Comparison of ENCODE assay signal across 1 cellular context in the genomic region with DNA sequence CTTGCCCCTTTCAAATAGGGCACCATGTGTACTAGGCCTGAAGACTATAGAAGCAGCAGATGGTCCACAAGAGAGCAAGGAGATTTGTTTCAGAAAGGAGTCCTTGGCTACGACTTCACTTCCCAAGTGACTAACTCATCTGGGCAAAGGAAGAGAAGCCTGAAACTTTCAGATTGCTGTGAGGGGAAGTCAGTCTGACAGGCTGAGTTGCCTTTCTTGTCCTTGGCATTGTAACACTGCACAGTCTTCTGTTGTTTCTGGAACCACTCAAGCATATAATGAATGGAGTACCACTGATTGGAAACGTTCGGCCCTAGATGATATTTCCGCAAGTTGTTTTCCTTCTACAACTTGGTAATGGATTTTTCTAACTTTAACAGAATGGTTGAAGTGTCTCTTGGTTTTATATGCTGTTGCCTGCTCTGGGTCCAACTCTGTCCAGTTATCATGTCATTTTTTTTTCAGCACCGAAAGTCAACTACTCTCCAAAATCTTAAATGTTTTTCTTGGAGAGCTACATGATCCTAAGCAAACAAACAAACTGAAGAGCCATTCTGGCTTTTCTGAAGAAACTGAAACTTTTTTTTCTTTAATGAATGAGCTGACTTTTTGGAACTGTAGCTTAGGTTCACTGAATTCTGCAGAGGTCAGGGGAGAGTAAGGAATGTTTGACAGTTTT.
TF ChIP-seq lines count a peak whose summit lies in the region.

No MANE protein-coding gene starts in this region.

TF ChIP-seq in SK-N-SH treated with all-trans-retinoic acid at 6 μM for 48 hours, 23 proteins besides CTCF, POLR2A, EP300 and RAD21 (continued from another document):
- TF ChIP-seq, protein P1, sequence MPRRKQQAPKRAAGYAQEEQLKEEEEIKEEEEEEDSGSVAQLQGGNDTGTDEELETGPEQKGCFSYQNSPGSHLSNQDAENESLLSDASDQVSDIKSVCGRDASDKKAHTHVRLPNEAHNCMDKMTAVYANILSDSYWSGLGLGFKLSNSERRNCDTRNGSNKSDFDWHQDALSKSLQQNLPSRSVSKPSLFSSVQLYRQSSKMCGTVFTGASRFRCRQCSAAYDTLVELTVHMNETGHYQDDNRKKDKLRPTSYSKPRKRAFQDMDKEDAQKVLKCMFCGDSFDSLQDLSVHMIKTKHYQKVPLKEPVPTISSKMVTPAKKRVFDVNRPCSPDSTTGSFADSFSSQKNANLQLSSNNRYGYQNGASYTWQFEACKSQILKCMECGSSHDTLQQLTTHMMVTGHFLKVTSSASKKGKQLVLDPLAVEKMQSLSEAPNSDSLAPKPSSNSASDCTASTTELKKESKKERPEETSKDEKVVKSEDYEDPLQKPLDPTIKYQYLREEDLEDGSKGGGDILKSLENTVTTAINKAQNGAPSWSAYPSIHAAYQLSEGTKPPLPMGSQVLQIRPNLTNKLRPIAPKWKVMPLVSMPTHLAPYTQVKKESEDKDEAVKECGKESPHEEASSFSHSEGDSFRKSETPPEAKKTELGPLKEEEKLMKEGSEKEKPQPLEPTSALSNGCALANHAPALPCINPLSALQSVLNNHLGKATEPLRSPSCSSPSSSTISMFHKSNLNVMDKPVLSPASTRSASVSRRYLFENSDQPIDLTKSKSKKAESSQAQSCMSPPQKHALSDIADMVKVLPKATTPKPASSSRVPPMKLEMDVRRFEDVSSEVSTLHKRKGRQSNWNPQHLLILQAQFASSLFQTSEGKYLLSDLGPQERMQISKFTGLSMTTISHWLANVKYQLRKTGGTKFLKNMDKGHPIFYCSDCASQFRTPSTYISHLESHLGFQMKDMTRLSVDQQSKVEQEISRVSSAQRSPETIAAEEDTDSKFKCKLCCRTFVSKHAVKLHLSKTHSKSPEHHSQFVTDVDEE (CRISPR knock-in tag; IDR thresholded peaks at IDR 0.05) = no peak
- TF ChIP-seq ZNF70 (CRISPR knock-in tag; IDR thresholded peaks at IDR 0.05) = no peak
- no peak for TF ChIP-seq ZFP3 (CRISPR knock-in tag; IDR thresholded peaks at IDR 0.05)
- no peak for TF ChIP-seq ZFP30 (CRISPR knock-in tag; IDR thresholded peaks at IDR 0.05)
- TF ChIP-seq ZC3H10 (CRISPR knock-in tag; IDR thresholded peaks at IDR 0.05) = no peak
- TF ChIP-seq CSDC2 (CRISPR knock-in tag; IDR thresholded peaks at IDR 0.05) = no peak
- no peak for TF ChIP-seq ZNF8 (CRISPR knock-in tag; IDR thresholded peaks at IDR 0.05)
- no peak for TF ChIP-seq SNAI2 (CRISPR knock-in tag; IDR thresholded peaks at IDR 0.05)
- TF ChIP-seq ZNF565 (CRISPR knock-in tag; conservative IDR thresholded peaks at IDR 0.05; ENCODE audit: low read depth) = no peak
- TF ChIP-seq RARB (CRISPR knock-in tag; IDR thresholded peaks at IDR 0.05) = no peak
- no peak for TF ChIP-seq GLIS3 (CRISPR knock-in tag; IDR thresholded peaks at IDR 0.05)
- TF ChIP-seq, protein P2, sequence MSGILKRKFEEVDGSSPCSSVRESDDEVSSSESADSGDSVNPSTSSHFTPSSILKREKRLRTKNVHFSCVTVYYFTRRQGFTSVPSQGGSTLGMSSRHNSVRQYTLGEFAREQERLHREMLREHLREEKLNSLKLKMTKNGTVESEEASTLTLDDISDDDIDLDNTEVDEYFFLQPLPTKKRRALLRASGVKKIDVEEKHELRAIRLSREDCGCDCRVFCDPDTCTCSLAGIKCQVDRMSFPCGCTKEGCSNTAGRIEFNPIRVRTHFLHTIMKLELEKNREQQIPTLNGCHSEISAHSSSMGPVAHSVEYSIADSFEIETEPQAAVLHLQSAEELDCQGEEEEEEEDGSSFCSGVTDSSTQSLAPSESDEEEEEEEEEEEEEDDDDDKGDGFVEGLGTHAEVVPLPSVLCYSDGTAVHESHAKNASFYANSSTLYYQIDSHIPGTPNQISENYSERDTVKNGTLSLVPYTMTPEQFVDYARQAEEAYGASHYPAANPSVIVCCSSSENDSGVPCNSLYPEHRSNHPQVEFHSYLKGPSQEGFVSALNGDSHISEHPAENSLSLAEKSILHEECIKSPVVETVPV (CRISPR knock-in tag; IDR thresholded peaks at IDR 0.05) = no peak
